Comparison of ENCODE assay signal across 2 cellular contexts in the genomic region with DNA sequence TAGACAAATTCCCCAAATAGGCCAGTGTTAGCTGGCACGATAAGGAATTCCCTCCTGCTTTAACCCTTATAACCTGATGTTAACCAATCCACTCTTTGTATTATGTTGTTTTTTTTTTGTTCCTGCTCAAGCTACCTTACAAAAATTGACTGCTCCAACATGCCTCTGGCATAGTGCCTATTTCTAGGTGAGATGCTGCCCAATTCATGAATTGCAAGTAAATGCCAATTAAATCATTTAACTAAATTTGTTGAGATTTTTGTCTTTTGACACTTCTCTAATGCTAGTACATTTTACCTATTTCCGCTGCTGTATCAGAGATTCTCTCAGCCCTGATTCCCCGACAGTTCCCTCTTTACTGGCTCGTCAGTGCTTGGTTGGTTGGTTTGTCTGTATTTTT.
TF ChIP-seq lines count a peak whose summit lies in the region.

No MANE protein-coding gene starts in this region.

TF ChIP-seq in HEK293, 187 proteins besides CTCF, POLR2A, EP300 and RAD21 (continued from another document):
- no peak for TF ChIP-seq ZNF416 (tag by site-specific recombination; IDR thresholded peaks at IDR 0.05)

TF ChIP-seq in H1, 55 proteins besides CTCF, POLR2A, EP300 and RAD21 (continued from another document):
- TF ChIP-seq, protein P1, sequence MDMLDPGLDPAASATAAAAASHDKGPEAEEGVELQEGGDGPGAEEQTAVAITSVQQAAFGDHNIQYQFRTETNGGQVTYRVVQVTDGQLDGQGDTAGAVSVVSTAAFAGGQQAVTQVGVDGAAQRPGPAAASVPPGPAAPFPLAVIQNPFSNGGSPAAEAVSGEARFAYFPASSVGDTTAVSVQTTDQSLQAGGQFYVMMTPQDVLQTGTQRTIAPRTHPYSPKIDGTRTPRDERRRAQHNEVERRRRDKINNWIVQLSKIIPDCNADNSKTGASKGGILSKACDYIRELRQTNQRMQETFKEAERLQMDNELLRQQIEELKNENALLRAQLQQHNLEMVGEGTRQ (IDR thresholded peaks at IDR 0.05; ENCODE audit: low read length), result no peak
